In the genomic region with DNA sequence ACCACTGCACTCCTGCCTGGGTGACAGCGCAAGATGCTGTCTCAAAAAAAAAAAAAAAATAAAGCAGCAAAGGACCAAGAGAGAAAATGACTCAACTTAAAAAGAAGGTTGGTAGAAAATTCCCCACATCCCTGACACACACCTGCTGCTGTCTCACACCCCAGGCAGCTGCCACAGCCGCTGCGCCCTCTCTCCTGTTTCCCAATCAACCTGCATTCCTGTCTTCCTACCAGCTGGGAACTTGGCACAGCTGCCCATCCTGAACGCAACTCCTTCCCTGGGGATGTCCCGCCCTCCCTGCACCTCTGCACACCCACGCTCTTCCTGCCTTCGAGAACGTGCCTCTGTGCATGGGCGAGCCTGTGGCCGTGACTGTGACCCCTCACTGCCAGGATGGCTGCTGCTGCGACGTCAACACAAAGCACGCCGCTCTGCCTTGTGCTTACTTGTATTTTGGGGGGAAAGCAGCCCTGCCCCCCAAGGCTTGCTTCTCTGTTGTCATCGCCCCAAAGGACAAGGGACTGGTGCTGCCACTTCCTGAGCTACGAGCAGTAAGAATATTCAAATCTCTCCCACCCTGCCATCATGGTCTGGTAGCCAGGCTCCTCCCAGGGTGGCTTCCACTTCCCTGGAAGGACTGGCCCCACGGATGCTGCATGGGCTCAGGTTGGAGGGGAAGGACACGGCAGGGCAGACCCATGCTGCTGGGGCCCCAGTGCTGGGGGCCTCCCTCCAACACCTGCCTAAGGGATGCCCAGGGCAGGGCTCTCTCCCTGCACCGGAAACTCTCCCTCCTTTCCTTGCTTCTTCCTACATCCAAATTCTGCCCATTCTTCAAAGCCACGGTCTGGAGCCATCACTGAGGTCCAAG, we compare ENCODE assay signal across 1 cellular context.
TF ChIP-seq lines count a peak whose summit lies in the region.

No MANE protein-coding gene starts in this region.

TF ChIP-seq in HEK293, 187 proteins besides CTCF, POLR2A, EP300 and RAD21 (continued from another document):
- TF ChIP-seq, protein P1, sequence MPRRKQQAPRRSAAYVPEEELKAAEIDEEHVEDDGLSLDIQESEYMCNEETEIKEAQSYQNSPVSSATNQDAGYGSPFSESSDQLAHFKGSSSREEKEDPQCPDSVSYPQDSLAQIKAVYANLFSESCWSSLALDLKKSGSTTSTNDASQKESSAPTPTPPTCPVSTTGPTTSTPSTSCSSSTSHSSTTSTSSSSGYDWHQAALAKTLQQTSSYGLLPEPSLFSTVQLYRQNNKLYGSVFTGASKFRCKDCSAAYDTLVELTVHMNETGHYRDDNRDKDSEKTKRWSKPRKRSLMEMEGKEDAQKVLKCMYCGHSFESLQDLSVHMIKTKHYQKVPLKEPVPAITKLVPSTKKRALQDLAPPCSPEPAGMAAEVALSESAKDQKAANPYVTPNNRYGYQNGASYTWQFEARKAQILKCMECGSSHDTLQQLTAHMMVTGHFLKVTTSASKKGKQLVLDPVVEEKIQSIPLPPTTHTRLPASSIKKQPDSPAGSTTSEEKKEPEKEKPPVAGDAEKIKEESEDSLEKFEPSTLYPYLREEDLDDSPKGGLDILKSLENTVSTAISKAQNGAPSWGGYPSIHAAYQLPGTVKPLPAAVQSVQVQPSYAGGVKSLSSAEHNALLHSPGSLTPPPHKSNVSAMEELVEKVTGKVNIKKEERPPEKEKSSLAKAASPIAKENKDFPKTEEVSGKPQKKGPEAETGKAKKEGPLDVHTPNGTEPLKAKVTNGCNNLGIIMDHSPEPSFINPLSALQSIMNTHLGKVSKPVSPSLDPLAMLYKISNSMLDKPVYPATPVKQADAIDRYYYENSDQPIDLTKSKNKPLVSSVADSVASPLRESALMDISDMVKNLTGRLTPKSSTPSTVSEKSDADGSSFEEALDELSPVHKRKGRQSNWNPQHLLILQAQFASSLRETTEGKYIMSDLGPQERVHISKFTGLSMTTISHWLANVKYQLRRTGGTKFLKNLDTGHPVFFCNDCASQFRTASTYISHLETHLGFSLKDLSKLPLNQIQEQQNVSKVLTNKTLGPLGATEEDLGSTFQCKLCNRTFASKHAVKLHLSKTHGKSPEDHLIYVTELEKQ (tag by site-specific recombination; IDR thresholded peaks at IDR 0.05; ENCODE audit: borderline replicate concordance): no peak
- TF ChIP-seq, protein P2, sequence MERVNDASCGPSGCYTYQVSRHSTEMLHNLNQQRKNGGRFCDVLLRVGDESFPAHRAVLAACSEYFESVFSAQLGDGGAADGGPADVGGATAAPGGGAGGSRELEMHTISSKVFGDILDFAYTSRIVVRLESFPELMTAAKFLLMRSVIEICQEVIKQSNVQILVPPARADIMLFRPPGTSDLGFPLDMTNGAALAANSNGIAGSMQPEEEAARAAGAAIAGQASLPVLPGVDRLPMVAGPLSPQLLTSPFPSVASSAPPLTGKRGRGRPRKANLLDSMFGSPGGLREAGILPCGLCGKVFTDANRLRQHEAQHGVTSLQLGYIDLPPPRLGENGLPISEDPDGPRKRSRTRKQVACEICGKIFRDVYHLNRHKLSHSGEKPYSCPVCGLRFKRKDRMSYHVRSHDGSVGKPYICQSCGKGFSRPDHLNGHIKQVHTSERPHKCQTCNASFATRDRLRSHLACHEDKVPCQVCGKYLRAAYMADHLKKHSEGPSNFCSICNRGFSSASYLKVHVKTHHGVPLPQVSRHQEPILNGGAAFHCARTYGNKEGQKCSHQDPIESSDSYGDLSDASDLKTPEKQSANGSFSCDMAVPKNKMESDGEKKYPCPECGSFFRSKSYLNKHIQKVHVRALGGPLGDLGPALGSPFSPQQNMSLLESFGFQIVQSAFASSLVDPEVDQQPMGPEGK (tag by site-specific recombination; IDR thresholded peaks at IDR 0.05): 0 out of 2 replicates have a peak, but pooled peaks have one; percentile 11
- no peak for TF ChIP-seq ZNF266 (tag by site-specific recombination; IDR thresholded peaks at IDR 0.05; ENCODE audit: low read depth)
- no peak for TF ChIP-seq WT1 (tag by site-specific recombination; IDR thresholded peaks at IDR 0.05)
- TF ChIP-seq EGR2 (tag by site-specific recombination; IDR thresholded peaks at IDR 0.05; ENCODE audit: low read depth): peak; percentile 84
- 0 out of 2 replicates have a peak, but pooled peaks have one; percentile 17 for TF ChIP-seq SCRT2 (tag by site-specific recombination; IDR thresholded peaks at IDR 0.05)
